8 cellular contexts compared by ENCODE assay signal in genomic region chr4:128809477-128810330, GRCh38. TPM values are rescaled to one million over a fixed set of nuclear protein-coding genes. Genes with fewer than 3 reads are reported as not detected.
A peak's percentile ranks its signal among the peaks of the same experiment; 100 is the strongest.
DNase-seq lines count a peak whose midpoint lies in the region; ATAC-seq, FAIRE-seq and TF ChIP-seq lines count a peak whose summit lies in the region.

Gene JADE1, plus strand, starts transcription at chr4:128809700. Its CDS starts 22,059 bp downstream, at chr4:128831759.

- H3K4me3 ChIP-seq in H1 (ENCODE audit: extremely low read depth in 1 of 4, insufficient read depth in 2 of 4, low read depth in 3 of 4, low read length in 4 of 4) (peak within 1 kb of the TSS; percentile 92 to 99 (median 97)), mesendoderm (ENCODE audit: low read length) (peak within 1 kb of the TSS; percentile 40)

- H3K23ac ChIP-seq in H1 (ENCODE audit: insufficient read length) (no peak within 1 kb of the TSS), mesendoderm (ENCODE audit: low read length) (no peak within 1 kb of the TSS)

- H3K4me1 ChIP-seq in H1 (replicated peaks in 1 of 4; ENCODE audit: control insufficient read depth in 3 of 4, insufficient read depth in 4 of 4, low read length in 3 of 4) (peaks cover 2 to 10% (median 4%) of the 10 kb centered on the region in 4 experiments; a peak in 5 of 7 replicates), mesendoderm (ENCODE audit: control insufficient read depth, low read depth, low read length) (no peaks in the 10 kb centered on the region)

- H2AK5ac ChIP-seq in H1 (ENCODE audit: low read depth, low read length) (peak within 1 kb of the TSS; percentile 54; the same call in 1 of the 2 replicates), mesendoderm (ENCODE audit: low read length) (no peak within 1 kb of the TSS)

- H2BK5ac ChIP-seq in H1 (ENCODE audit: low read depth, low read length) (peak within 1 kb of the TSS; percentile 93), mesendoderm (ENCODE audit: low read length) (no peak within 1 kb of the TSS)

- peak; percentile 71 to 87 for TF ChIP-seq POLR2A in H1 (IDR thresholded peaks at IDR 0.05; ENCODE audit: control extremely low read depth in 1 of 2, low read depth in 2 of 2, low read length in 2 of 2)

- H3K27me3 ChIP-seq in H1 (replicated peaks in 1 of 4; ENCODE audit: control insufficient read depth in 3 of 4, extremely low read depth in 1 of 4, insufficient read depth in 3 of 4, low read length in 3 of 4) (no peaks in the 10 kb centered on the region), mesendoderm (ENCODE audit: insufficient read depth, low read length, poor library complexity) (no peaks in the 10 kb centered on the region)

- H3K9me3 ChIP-seq in H1 (ENCODE audit: insufficient read depth in 2 of 2, low read depth in 1 of 2, low read length in 1 of 2) = no peaks in the 10 kb centered on the region

- H3K56ac ChIP-seq in H1 (replicated peaks; ENCODE audit: insufficient read length, low read depth, low read length) = peak within 1 kb of the TSS; percentile 84
- peak within 1 kb of the TSS; percentile 76 for H3K56ac ChIP-seq in mesendoderm (ENCODE audit: low read length)

- H3K36me3 ChIP-seq in H1 (ENCODE audit: control insufficient read depth in 2 of 4, insufficient read depth in 4 of 4, low read length in 3 of 4) (no peaks in the 10 kb centered on the region; a peak in 1 of 8 replicates), mesendoderm (ENCODE audit: control insufficient read depth, insufficient read depth, low read length) (no peaks in the 10 kb centered on the region)

- H4K5ac ChIP-seq in H1 (ENCODE audit: insufficient read length, low read depth, low read length) (peak within 1 kb of the TSS; percentile 99), mesendoderm (ENCODE audit: low read length) (no peak within 1 kb of the TSS)

- in situ Hi-C loops in Caki2 (cut with HindIII; ENCODE audit: low pct_unique_long_range_greater_than_20kb, low sequenced_read_pairs) = no loop called here

- H4K8ac ChIP-seq in H1 (ENCODE audit: extremely low read depth, insufficient read depth, low read length) (peak within 1 kb of the TSS; percentile 94; the same call in 1 of the 2 replicates), mesendoderm (ENCODE audit: low read depth, low read length) (no peak within 1 kb of the TSS)

- peak; percentile 85 to 87 for TF ChIP-seq RAD21 in H1 (IDR thresholded peaks at IDR 0.05 in 1 of 2, conservative IDR thresholded peaks at IDR 0.05 in 1 of 2; ENCODE audit: low read depth in 2 of 2, low read length in 2 of 2)

- peak within 1 kb of the TSS; percentile 99 for H4K91ac ChIP-seq in H1 (replicated peaks; ENCODE audit: insufficient read length, low read length)

- peak; percentile 80 for FAIRE-seq in HTR-8/SVneo (lab: Jason Lieb, UNC)
- peak; percentile 63 for FAIRE-seq in H1 (lab: Jason Lieb, UNC)

- TF ChIP-seq EP300 in H1 (IDR thresholded peaks at IDR 0.05; ENCODE audit: borderline replicate concordance in 1 of 2, low read depth in 2 of 2, low read length in 2 of 2) = peak in 1 of 2 experiments; percentile 79; a peak in 1 of 3 replicates

- no peak within 1 kb of the TSS for H2BK15ac ChIP-seq in H1 (ENCODE audit: low read length)
- no peak within 1 kb of the TSS for H2BK15ac ChIP-seq in mesendoderm (replicated peaks; ENCODE audit: low read depth)

- peak within 1 kb of the TSS; percentile 89 for H2BK12ac ChIP-seq in H1 (ENCODE audit: low read depth, low read length)

- H3K9ac ChIP-seq in H1 (replicated peaks in 1 of 4; ENCODE audit: extremely low read depth in 1 of 4, low read depth in 3 of 4, low read length in 3 of 4) (peak within 1 kb of the TSS; percentile 83 to 95 (median 92)), mesendoderm (ENCODE audit: low read length) (peak within 1 kb of the TSS; percentile 63)

- DNase-seq in Caki2 (ENCODE audit: low read depth) (peak; percentile 93), HTR-8/SVneo (ENCODE audit: insufficient read length, low spot score) (peak; percentile 87), NOMO-1 treated with DMSO at 0.1 percent for 48 hours (lab: John Stamatoyannopoulos, UW; ENCODE audit: unreplicated experiment) (peak; percentile 89), H1 (ENCODE audit: low read depth in 1 of 2, low spot score in 2 of 2) (peak; percentile 82 to 92), mesendoderm (peak; percentile 98)
- peak; percentile 61 to 79 (median 76) for DNase-seq in activated CD8-positive, alpha-beta memory T cell treated with anti-CD3 and anti-CD28 coated beads for 48 hours (ENCODE audit: low read depth in 2 of 3, low spot score in 2 of 3)
- peak; percentile 84 for DNase-seq in stimulated activated CD8-positive, alpha-beta memory T cell treated with anti-CD3 and anti-CD28 coated beads, Interleukin-15, amount 100 ng/mL, for 1 hour (ENCODE audit: low read depth)

- POLR2A ChIA-PET in H1 (lab: Charles Lee; ENCODE audit: partially characterized antibody) = interaction anchor here (0.6 to 2.1 kb wide), 22 partner anchors 9 to 360 kb away, joined by 3 to 15 read pairs (median 4); no protein-coding TSS in a partner anchor

- H3K27ac ChIP-seq in H1 (ENCODE audit: low read depth, low read length) (peak within 1 kb of the TSS; percentile 97), mesendoderm (ENCODE audit: low read depth, low read length) (peak within 1 kb of the TSS; percentile 94)

- CTCF ChIA-PET in H1 (lab: Charles Lee; ENCODE audit: partially characterized antibody) = interaction anchor here (0.6 to 2.3 kb wide), 14 partner anchors 12 to 745 kb away, joined by 3 to 23 read pairs (median 4); no protein-coding TSS in a partner anchor

- H3K4ac ChIP-seq in H1 (replicated peaks; ENCODE audit: insufficient read length, low read depth, low read length) (peak within 1 kb of the TSS; percentile 99), mesendoderm (ENCODE audit: low read depth, low read length) (peak within 1 kb of the TSS; percentile 87)

- peak within 1 kb of the TSS; percentile 90 for H2BK120ac ChIP-seq in H1 (replicated peaks; ENCODE audit: low read depth, low read length)
- peak within 1 kb of the TSS; percentile 2 for H2BK120ac ChIP-seq in mesendoderm (ENCODE audit: low read depth, low read length)

- H3K18ac ChIP-seq in H1 (ENCODE audit: extremely low read depth, low read length) = peak within 1 kb of the TSS; percentile 97
- peak within 1 kb of the TSS; percentile 77 for H3K18ac ChIP-seq in mesendoderm (ENCODE audit: low read length)

- no peak within 1 kb of the TSS for H2AFZ ChIP-seq in H1 (ENCODE audit: low read length)

- H3K4me2 ChIP-seq in H1 (ENCODE audit: insufficient read depth in 1 of 2, low read depth in 2 of 2, low read length in 2 of 2) = peak within 1 kb of the TSS; percentile 96 to 99
- H3K4me2 ChIP-seq in mesendoderm (ENCODE audit: low read length) = peak within 1 kb of the TSS; percentile 43

- H3K79me1 ChIP-seq in H1 (ENCODE audit: low read depth, low read length) (0 out of 2 replicates have a peak, but pooled peaks cover 2% of the 10 kb centered on the region), mesendoderm (ENCODE audit: low read length) (no peaks in the 10 kb centered on the region)

- H3K79me2 ChIP-seq in H1 (ENCODE audit: control insufficient read depth in 1 of 2, insufficient read depth in 2 of 2, low read length in 2 of 2) = peaks cover 23 to 49% of the 10 kb centered on the region in 2 experiments
- peaks cover 14% of the 10 kb centered on the region for H3K79me2 ChIP-seq in mesendoderm (ENCODE audit: control insufficient read depth, insufficient read depth, low read length)

- ATAC-seq in GM21367 (IDR thresholded peaks at IDR 0.05; ENCODE audit: unreplicated experiment) = peak; percentile 44

- TF ChIP-seq CTCF in H1 (IDR thresholded peaks at IDR 0.05; ENCODE audit: control extremely low read depth in 1 of 3, insufficient read depth in 1 of 3, low read depth in 1 of 3, low read length in 3 of 3) = peak; percentile 62 to 86 (median 72)

- peaks cover 11 to 16% of the 10 kb centered on the region in 2 experiments for H4K20me1 ChIP-seq in H1 (replicated peaks in 1 of 2; ENCODE audit: control insufficient read depth in 1 of 2, insufficient read depth in 2 of 2, low read length in 2 of 2)

- peak within 1 kb of the TSS; percentile 96 for H3K14ac ChIP-seq in H1 (ENCODE audit: insufficient read length)

- WGBS in H1 (ENCODE audit: extremely low coverage in 1 of 2, insufficient coverage in 1 of 2, insufficient read length in 1 of 2, insufficient replicate concordance in 2 of 2, low coverage in 1 of 2, low lambda C conversion rate in 2 of 2, missing lambda C conversion rate in 1 of 2), 2 experiments = 2% methylated on average over 36 of the region's 91 CpGs; no CpG with 5 or more reads in 1 of the 2 experiments
- WGBS in mesendoderm (ENCODE audit: extremely low coverage, insufficient coverage, low lambda C conversion rate) = no CpG with 5 or more reads among the region's 91 CpGs

- no peak within 1 kb of the TSS for H2BK20ac ChIP-seq in H1 (ENCODE audit: low read length)

- H3K23me2 ChIP-seq in H1 (ENCODE audit: low read depth, low read length) = peaks cover 7% of the 10 kb centered on the region

TF ChIP-seq in H1, 55 proteins besides CTCF, POLR2A, EP300 and RAD21 (continues in another document):
- TF ChIP-seq RBBP5 (IDR thresholded peaks at IDR 0.05; ENCODE audit: borderline replicate concordance, low read depth, low read length) (no peak; the same call in 1 of the 2 replicates), POU5F1 (IDR thresholded peaks at IDR 0.05; ENCODE audit: low read depth, low read length) (no peak), PHF8 (conservative IDR thresholded peaks at IDR 0.05; ENCODE audit: low read depth, low read length) (peak; percentile 43), SIN3A (conservative IDR thresholded peaks at IDR 0.05 in 1 of 2, IDR thresholded peaks at IDR 0.05 in 1 of 2; ENCODE audit: low read depth in 1 of 2, low read length in 2 of 2) (no peak; a peak in 1 of 4 replicates), GTF2F1 (IDR thresholded peaks at IDR 0.05; ENCODE audit: borderline replicate concordance, low read depth, low read length) (peak; percentile 66), SP4 (IDR thresholded peaks at IDR 0.05; ENCODE audit: low read length) (no peak), BCL11A (IDR thresholded peaks at IDR 0.05; ENCODE audit: low read depth in 2 of 2, low read length in 2 of 2) (no peak), ASH2L (IDR thresholded peaks at IDR 0.05; ENCODE audit: low read length) (peak; percentile 64), NRF1 (IDR thresholded peaks at IDR 0.05; ENCODE audit: low read depth, low read length) (no peak)

RNA-seq across cellular contexts. Expression of gene JADE1, which starts in this region (rescaled TPM):
- total RNA-seq in Caki2 (2014; rRNA removed; shearing (Covaris generic); ENCODE audit: low replicate concordance) = 23.2 and 25.2 TPM in 2 replicates
- 213 and 216 TPM in 2 replicates for total RNA-seq in H1 (2021; fragmentation: NEBNext Ultra II Directional; extraction: Animal tissue kit (Norgen Biotek cat#: 25700))
- polyA plus RNA-seq in H1 (2011; rRNA removed) = 37.7 and 43.8 TPM in 2 replicates
- polyA plus RNA-seq in H1 (2011; cell fraction: cytosol; rRNA removed) = 57.6 TPM
- 123 TPM for polyA plus RNA-seq in H1 (2011; cell fraction: nucleus; rRNA removed)
- 83.3 to 114 TPM (median 103 TPM) in 4 replicates for polyA plus RNA-seq in H1 (2012, experiment 1 of 2)
- 16.3 TPM for polyA plus RNA-seq in H1 (2012, experiment 2 of 2)
- polyA plus RNA-seq in H1 (2013, experiment 1 of 2) = 91.7 TPM
- 84.6 TPM for polyA plus RNA-seq in H1 (2013, experiment 2 of 2)
- polyA minus RNA-seq in H1 (2011; rRNA and poly(A)+ RNA removed) = 192 and 212 TPM in 2 replicates
- polyA minus RNA-seq in H1 (2011; cell fraction: cytosol; rRNA and poly(A)+ RNA removed) = 75.4 TPM
- 179 TPM for polyA minus RNA-seq in H1 (2011; cell fraction: nucleus; rRNA and poly(A)+ RNA removed)
- polyA plus RNA-seq in mesendoderm (2013, experiment 1 of 2) = 28.4 TPM
- polyA plus RNA-seq in mesendoderm (2013, experiment 2 of 2) = 28.7 TPM

Comparison
In these comparisons a context has a peak if more than half of its experiments do, and no peak if none do; other contexts are left out.
1. Peak in every context shown above with its lines: DNase-seq, ATAC-seq, H3K4me3 ChIP-seq and H3K27ac ChIP-seq.